ENCODE assay signal across 1 cellular context in genomic region chr10:56346845-56347415, GRCh38.
TF ChIP-seq lines count a peak whose summit lies in the region.

No MANE protein-coding gene starts in this region.

TF ChIP-seq in HepG2, 621 proteins besides CTCF, POLR2A, EP300 and RAD21:
- TF ChIP-seq ZNF644 (CRISPR knock-in tag; IDR thresholded peaks at IDR 0.05; ENCODE audit: low read depth) (no peak), TEAD3 (CRISPR knock-in tag; optimal IDR thresholded peaks at IDR 0.05; ENCODE audit: borderline replicate concordance) (no peak), NFYC (CRISPR knock-in tag; IDR thresholded peaks at IDR 0.05) (no peak), SNAPC4 (CRISPR knock-in tag; IDR thresholded peaks at IDR 0.05) (no peak), KAT7 (CRISPR knock-in tag; IDR thresholded peaks at IDR 0.05; ENCODE audit: borderline replicate concordance) (no peak), DPF2 (CRISPR knock-in tag; IDR thresholded peaks at IDR 0.05; ENCODE audit: borderline replicate concordance, low read depth) (no peak), ZNF674 (CRISPR knock-in tag; IDR thresholded peaks at IDR 0.05; ENCODE audit: low read depth) (no peak), BCL3 (CRISPR knock-in tag; IDR thresholded peaks at IDR 0.05) (no peak), KLF9 (CRISPR knock-in tag; IDR thresholded peaks at IDR 0.05; ENCODE audit: low read depth) (no peak), DBP (CRISPR knock-in tag; IDR thresholded peaks at IDR 0.05; ENCODE audit: not compliant biosample characterization) (no peak), ZNF18 (CRISPR knock-in tag; IDR thresholded peaks at IDR 0.05; ENCODE audit: insufficient replicate concordance) (no peak)
